Comparison of ENCODE assay signal across 9 cellular contexts in genomic region chr4:40980318-40980883, GRCh38.
DNase-seq lines count a peak whose midpoint lies in the region; ATAC-seq, FAIRE-seq and TF ChIP-seq lines count a peak whose summit lies in the region.
"Had no signal": no experiment of that assay in that cellular context is flagged by ENCODE, and none has a peak within 500 bp of the region (broad histone marks: within the 10 kb centered on the region; RNA-seq: fewer than 3 reads in every experiment).

No MANE protein-coding gene starts in this region.

- no peaks in the 10 kb centered on the region for H3K4me1 Mint-ChIP-seq in activated CD4-positive, alpha-beta T cell treated with anti-CD3 and anti-CD28 coated beads, Interleukin-2, amount 10 ng/mL, durations not matched to agents 7 days and 5 days

- CTCF ChIA-PET in activated CD4-positive, alpha-beta T cell treated with anti-CD3 and anti-CD28 coated beads, Interleukin-2, amount 10 ng/mL, durations not matched to agents 7 days and 5 days (lab: Charles Lee), result no interaction called here

- H3K9ac ChIP-seq in kidney (ENCODE audit: low read length in 2 of 2), result no peak overlapping the region

- H3K27ac ChIP-seq in kidney (ENCODE audit: low read depth in 2 of 2, low read length in 2 of 2), result no peak overlapping the region
- H3K27ac ChIP-seq: SK-N-MC had no signal

- ATAC-seq in GM21576 (IDR thresholded peaks at IDR 0.05; ENCODE audit: unreplicated experiment), result peak; percentile 64

- H3K36me3 Mint-ChIP-seq in activated CD4-positive, alpha-beta T cell treated with anti-CD3 and anti-CD28 coated beads, Interleukin-2, amount 10 ng/mL, durations not matched to agents 7 days and 5 days (ENCODE audit: low read depth), result no peaks in the 10 kb centered on the region

- no peaks in the 10 kb centered on the region for H3K9me3 Mint-ChIP-seq in activated CD4-positive, alpha-beta T cell treated with anti-CD3 and anti-CD28 coated beads, Interleukin-2, amount 10 ng/mL, durations not matched to agents 7 days and 5 days

- H3K36me3 ChIP-seq in kidney (ENCODE audit: control insufficient read depth in 1 of 2, insufficient read depth in 2 of 2, low read length in 2 of 2), result no peaks in the 10 kb centered on the region

- H3K9me3 ChIP-seq in kidney (ENCODE audit: control insufficient read depth in 1 of 2, low read length in 2 of 2), result no peaks in the 10 kb centered on the region

- DNase-seq in Ammon's horn (ENCODE audit: low spot score) (peak; percentile 32), SK-MEL-5 (ENCODE audit: low read depth, low spot score) (peak; percentile 72), kidney (no peak), NCI-H1436 (lab: John Stamatoyannopoulos, UW) (no peak), dedifferentiated amniotic fluid mesenchymal stem cell (ENCODE audit: extremely low spot score) (no peak)
- DNase-seq in stimulated activated naive CD4-positive, alpha-beta T cell (lab: John Stamatoyannopoulos, UW), result no peak
- DNase-seq in activated CD4-positive, alpha-beta T cell treated with anti-CD3 and anti-CD28 coated beads, Interleukin-2, amount 10 ng/mL, durations not matched to agents 7 days and 5 days, result no peak

- FAIRE-seq in kidney (lab: Jason Lieb, UNC), result no peak

- H3K4me1 ChIP-seq in kidney (ENCODE audit: control insufficient read depth in 1 of 2, insufficient read depth in 1 of 2, low read depth in 1 of 2, low read length in 2 of 2), result peaks cover 0 to 5% of the 10 kb centered on the region in 2 donors

- no peak overlapping the region for H3K27ac Mint-ChIP-seq in activated CD4-positive, alpha-beta T cell treated with anti-CD3 and anti-CD28 coated beads, Interleukin-2, amount 10 ng/mL, durations not matched to agents 7 days and 5 days

- no peak overlapping the region for H3K4me3 ChIP-seq in kidney (ENCODE audit: low read length in 2 of 2)
- H3K4me3 ChIP-seq: SK-N-MC had no signal

- in situ Hi-C loops in SK-MEL-5 (cut with HindIII; ENCODE audit: low pct_unique_long_range_greater_than_20kb, low sequenced_read_pairs), result no loop called here

- intact Hi-C loops in kidney (cut with DNase I), result loop anchor here (10.0 kb wide), 1 partner anchor 46 kb away; no protein-coding TSS in a partner anchor

- POLR2A ChIA-PET in activated CD4-positive, alpha-beta T cell treated with anti-CD3 and anti-CD28 coated beads, Interleukin-2, amount 10 ng/mL, durations not matched to agents 7 days and 5 days (lab: Charles Lee), result no interaction called here

- H3K4me3 Mint-ChIP-seq in activated CD4-positive, alpha-beta T cell treated with anti-CD3 and anti-CD28 coated beads, Interleukin-2, amount 10 ng/mL, durations not matched to agents 7 days and 5 days, result no peak overlapping the region

- no peaks in the 10 kb centered on the region for H3K27me3 Mint-ChIP-seq in activated CD4-positive, alpha-beta T cell treated with anti-CD3 and anti-CD28 coated beads, Interleukin-2, amount 10 ng/mL, durations not matched to agents 7 days and 5 days

- TF ChIP-seq CTCF in kidney (IDR thresholded peaks at IDR 0.05; ENCODE audit: borderline replicate concordance, extremely low read depth, insufficient read depth), result peak; percentile 32

Comparison
In these comparisons a context has a peak if more than half of its experiments do, and no peak if none do; other contexts are left out.
1. DNase-seq: peak in Ammon's horn (single experiment) and SK-MEL-5 (single experiment); none in kidney (single experiment), stimulated activated naive CD4-positive, alpha-beta T cell (0 of 6), activated CD4-positive, alpha-beta T cell treated with anti-CD3 and anti-CD28 coated beads, Interleukin-2, amount 10 ng/mL, durations not matched to agents 7 days and 5 days (single experiment), NCI-H1436 (single experiment) and dedifferentiated amniotic fluid mesenchymal stem cell (single experiment).